In genomic region chr12:130141105-130141504, GRCh38 we compare ENCODE assay signal across 32 cellular contexts. TPM values are rescaled to one million over a fixed set of nuclear protein-coding genes. Genes with fewer than 3 reads are reported as not detected.
"Had no signal": no experiment of that assay in that cellular context is flagged by ENCODE, and none has a peak within 500 bp of the region (broad histone marks: within the 10 kb centered on the region; RNA-seq: fewer than 3 reads in every experiment).

No MANE protein-coding gene starts in this region.

- H3K27ac ChIP-seq: brain microvascular endothelial cell, colonic mucosa, epithelial cell of prostate, WERI-Rb-1 had no signal

- H3K4me3 ChIP-seq: colonic mucosa had no signal

- H3K4me1 Mint-ChIP-seq: activated B cell treated with CpG ODN at 0.5 μM for 24 hours; activated T-helper 17 cell treated with anti-CD3 and anti-CD28 coated beads, Interleukin-2, amount 50 U/mL, for 72 hours; T-helper 17 cell had no signal

- H3K4me1 ChIP-seq: colonic mucosa had no signal

- H3K36me3 Mint-ChIP-seq: activated naive CD8-positive, alpha-beta T cell had no signal

- H3K36me3 ChIP-seq: brain microvascular endothelial cell, colonic mucosa, WERI-Rb-1 had no signal

- H3K27me3 ChIP-seq: brain microvascular endothelial cell, colonic mucosa had no signal

- H3K9me3 ChIP-seq: colonic mucosa had no signal

- H3K27me3 Mint-ChIP-seq: activated naive CD8-positive, alpha-beta T cell; activated T-helper 17 cell treated with anti-CD3 and anti-CD28 coated beads, Interleukin-2, amount 50 U/mL, for 72 hours had no signal

- H3K9me3 Mint-ChIP-seq: activated B cell treated with CpG ODN at 0.5 μM for 24 hours; activated CD8-positive, alpha-beta T cell treated with anti-CD3 and anti-CD28 coated beads for 36 hours; activated T-cell treated with anti-CD3 and anti-CD28 coated beads, Interleukin-2, amount 50 U/mL, for 4 hours; activated T-helper 17 cell treated with anti-CD3 and anti-CD28 coated beads, Interleukin-2, amount 50 U/mL, for 72 hours; T-helper 2 cell treated with Interferon-gamma antibody and Interleukin-4, amounts not matched to agents 5 μg/mL and 100 μg/mL, for 36 hours had no signal

- H3K27ac Mint-ChIP-seq: activated B cell treated with CpG ODN at 0.5 μM for 24 hours; activated CD8-positive, alpha-beta T cell treated with anti-CD3 and anti-CD28 coated beads for 36 hours; activated naive CD8-positive, alpha-beta T cell; activated T-helper 17 cell treated with anti-CD3 and anti-CD28 coated beads, Interleukin-2, amount 50 U/mL, for 72 hours; T-helper 17 cell; T-helper 2 cell treated with Interferon-gamma antibody and Interleukin-4, amounts not matched to agents 5 μg/mL and 100 μg/mL, for 36 hours had no signal

- DNase-seq: activated B cell treated with CpG ODN at 0.5 μM for 24 hours; activated CD4-positive, alpha-beta T cell treated with anti-CD3 and anti-CD28 coated beads for 48 hours; activated CD4-positive, alpha-beta T cell treated with anti-CD3 and anti-CD28 coated beads, Interleukin-2, amount 50 U/mL, for 1 hour; activated CD4-positive, alpha-beta T cell treated with anti-CD3 and anti-CD28 coated beads, Interleukin-2, amount 50 U/mL, for 48 hours; activated CD8-positive, alpha-beta memory T cell treated with anti-CD3 and anti-CD28 coated beads for 24 hours; activated CD8-positive, alpha-beta T cell treated with anti-CD3 and anti-CD28 coated beads for 36 hours; activated effector memory CD4-positive, alpha-beta T cell treated with Interleukin-2 at 50 U/mL for 16 hours; activated gamma-delta T cell treated with Interleukin-2 at 50 U/mL for 16 hours; activated naive CD4-positive, alpha-beta T cell treated with anti-CD3 and anti-CD28 coated beads, Interleukin-2, amount 50 U/mL, for 16 hours; activated naive CD4-positive, alpha-beta T cell treated with Interleukin-2 at 50 U/mL for 16 hours; activated T-cell treated with anti-CD3 and anti-CD28 coated beads, Interleukin-2, amount 50 U/mL, for 4 hours; amniotic stem cell; anterior cingulate cortex; brain microvascular endothelial cell; colonic mucosa; effector CD8-positive, alpha-beta T cell; foreskin fibroblast; head of caudate nucleus; T-helper 1 cell; T-helper 17 cell; T1000; WERI-Rb-1 had no signal

- FAIRE-seq: astrocyte, bronchial epithelial cell, endometrium, endothelial cell of umbilical vein, frontal cortex had no signal

- H3K4me3 Mint-ChIP-seq: activated B cell treated with CpG ODN at 0.5 μM for 24 hours; activated CD8-positive, alpha-beta T cell treated with anti-CD3 and anti-CD28 coated beads for 36 hours; activated naive CD8-positive, alpha-beta T cell; activated T-cell treated with anti-CD3 and anti-CD28 coated beads, Interleukin-2, amount 50 U/mL, for 4 hours; activated T-helper 17 cell treated with anti-CD3 and anti-CD28 coated beads, Interleukin-2, amount 50 U/mL, for 72 hours; T-helper 17 cell; T-helper 2 cell treated with Interferon-gamma antibody and Interleukin-4, amounts not matched to agents 5 μg/mL and 100 μg/mL, for 36 hours had no signal

RNA-seq across cellular contexts. Expression of gene FZD10, which starts 21.2 kb away (rescaled TPM):
- total RNA-seq: activated B cell treated with CpG ODN at 0.5 μM for 24 hours; activated CD8-positive, alpha-beta T cell treated with anti-CD3 and anti-CD28 coated beads for 36 hours; activated T-cell treated with anti-CD3 and anti-CD28 coated beads, Interleukin-2, amount 50 U/mL, for 4 hours; activated T-helper 17 cell treated with anti-CD3 and anti-CD28 coated beads, Interleukin-2, amount 50 U/mL, for 72 hours; astrocyte; cardiac septum; endothelial cell of umbilical vein; T-helper 17 cell had no signal
- polyA plus RNA-seq: endothelial cell of umbilical vein had no signal
